8 cellular contexts compared by ENCODE assay signal in the genomic region with DNA sequence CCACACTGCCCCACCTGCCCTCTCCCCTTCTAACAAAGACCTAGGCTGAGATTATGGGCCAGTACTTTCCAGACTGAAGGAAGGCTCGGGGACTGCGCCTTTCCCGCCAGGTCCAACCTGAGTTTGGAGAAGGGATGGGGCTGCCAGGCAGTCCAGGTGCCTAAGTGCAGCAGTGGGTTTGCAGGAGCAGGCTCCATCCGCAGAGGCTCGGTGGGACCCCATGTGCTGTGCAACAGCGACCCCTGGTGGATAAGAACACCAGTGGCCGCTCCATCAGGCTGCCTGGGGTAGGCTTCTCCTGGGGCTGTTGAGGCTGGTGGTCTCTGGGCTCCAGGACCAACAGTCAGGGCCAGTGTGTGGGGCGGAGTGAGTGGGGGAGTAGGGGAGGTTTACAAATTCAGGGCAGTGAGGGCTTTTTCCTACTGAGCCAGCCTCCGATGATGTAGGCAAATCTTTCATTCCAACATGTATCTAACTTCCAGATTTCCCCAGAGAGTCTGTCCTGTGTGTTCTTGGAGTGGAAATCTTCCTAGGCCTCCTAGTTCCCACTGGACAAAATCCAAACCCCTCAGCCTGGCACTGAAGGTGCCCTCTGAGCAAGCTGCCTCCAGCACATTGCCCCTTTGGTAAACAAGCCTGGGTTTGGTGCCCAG.
A peak's percentile ranks its signal among the peaks of the same experiment; 100 is the strongest.
DNase-seq lines count a peak whose midpoint lies in the region; ATAC-seq and TF ChIP-seq lines count a peak whose summit lies in the region.

No MANE protein-coding gene starts in this region.

- no peaks in the 10 kb centered on the region for H3K36me3 Mint-ChIP-seq in GM23338 (ENCODE audit: low read depth)
- H3K36me3 Mint-ChIP-seq in activated naive CD4-positive, alpha-beta T cell treated with anti-CD3 and anti-CD28 coated beads for 36 hours (ENCODE audit: low read depth) = no peaks in the 10 kb centered on the region
- H3K36me3 Mint-ChIP-seq in glutamatergic neuron (ENCODE audit: unreplicated experiment) = no peaks in the 10 kb centered on the region

- H3K4me2 ChIP-seq in GM23338 = no peak overlapping the region
- H3K4me2 ChIP-seq in Karpas-422 (ENCODE audit: low read depth, low read length, poor library complexity, severe bottlenecking) = no peak overlapping the region

- DNase-seq in GM23338 (ENCODE audit: low spot score) (peak; percentile 90), Karpas-422 (peak; percentile 87), glutamatergic neuron (peak; percentile 93), posterior cingulate gyrus (peak; percentile 63 to 97 (median 85)), uterus (peak; percentile 23 to 26)
- DNase-seq in activated naive CD4-positive, alpha-beta T cell treated with anti-CD3 and anti-CD28 coated beads for 36 hours = peak; percentile 84

- no peak overlapping the region for H3K9ac ChIP-seq in Karpas-422 (ENCODE audit: low read length)

- H3K27me3 ChIP-seq in GM23338 (ENCODE audit: insufficient read depth) (no peaks in the 10 kb centered on the region), Karpas-422 (ENCODE audit: low read length) (no peaks in the 10 kb centered on the region), uterus (no peaks in the 10 kb centered on the region)

- H2AFZ ChIP-seq in GM23338 (0 out of 2 replicates have a peak overlapping the region, but pooled peaks have one; percentile 52), Karpas-422 (ENCODE audit: low read length) (no peak overlapping the region)

- H3K27me3 Mint-ChIP-seq in GM23338 (ENCODE audit: insufficient read depth, low read depth, poor library complexity) (peaks cover 8% of the 10 kb centered on the region), glutamatergic neuron (ENCODE audit: unreplicated experiment) (peaks cover 3% of the 10 kb centered on the region)
- H3K27me3 Mint-ChIP-seq in activated naive CD4-positive, alpha-beta T cell treated with anti-CD3 and anti-CD28 coated beads for 36 hours (ENCODE audit: low read depth) = no peaks in the 10 kb centered on the region

- ATAC-seq in GM23338 = peak; percentile 99
- ATAC-seq in SK-N-SH treated with all-trans-retinoic acid at 6 μM for 48 hours = peak; percentile 89

- H3K4me1 Mint-ChIP-seq in GM23338 = no peaks in the 10 kb centered on the region
- no peaks in the 10 kb centered on the region for H3K4me1 Mint-ChIP-seq in activated naive CD4-positive, alpha-beta T cell treated with anti-CD3 and anti-CD28 coated beads for 36 hours (ENCODE audit: low read depth)
- H3K4me1 Mint-ChIP-seq in glutamatergic neuron (ENCODE audit: low read depth, unreplicated experiment) = peaks cover 16% of the 10 kb centered on the region

- H3K4me3 Mint-ChIP-seq in GM23338 (no peak overlapping the region), glutamatergic neuron (ENCODE audit: unreplicated experiment) (no peak overlapping the region)
- no peak overlapping the region for H3K4me3 Mint-ChIP-seq in activated naive CD4-positive, alpha-beta T cell treated with anti-CD3 and anti-CD28 coated beads for 36 hours

- H3F3A ChIP-seq in GM23338 (replicated peaks; ENCODE audit: low read depth) = no peaks in the 10 kb centered on the region

- TF ChIP-seq CTCF in GM12801 (IDR thresholded peaks at IDR 0.05; ENCODE audit: extremely low read depth, insufficient read length) = peak; percentile 23
- peak; percentile 88 to 99 for TF ChIP-seq CTCF in GM23338 (conservative IDR thresholded peaks at IDR 0.05; ENCODE audit: low read depth in 2 of 2)
- peak; percentile 98 for TF ChIP-seq CTCF in glutamatergic neuron (IDR thresholded peaks at IDR 0.05; ENCODE audit: partially characterized antibody, unreplicated experiment)
- peak; percentile 41 to 75 (median 65) for TF ChIP-seq CTCF in uterus (IDR thresholded peaks at IDR 0.05)

- H3K4me3 ChIP-seq in GM23338 = no peak overlapping the region
- no peak overlapping the region for H3K4me3 ChIP-seq in Karpas-422 (ENCODE audit: low read length)
- no peak overlapping the region for H3K4me3 ChIP-seq in uterus

- H3K27ac ChIP-seq in GM23338 (ENCODE audit: low read depth) (no peak overlapping the region), Karpas-422 (ENCODE audit: low read length) (no peak overlapping the region), uterus (no peak overlapping the region)

- H3K27ac Mint-ChIP-seq in GM23338 (no peak overlapping the region), glutamatergic neuron (ENCODE audit: unreplicated experiment) (no peak overlapping the region)
- H3K27ac Mint-ChIP-seq in activated naive CD4-positive, alpha-beta T cell treated with anti-CD3 and anti-CD28 coated beads for 36 hours = no peak overlapping the region

- intact Hi-C loops in activated naive CD4-positive, alpha-beta T cell treated with anti-CD3 and anti-CD28 coated beads for 36 hours (cut with micrococcal nuclease) = loop anchor here (1.0 to 5.0 kb wide), 7 partner anchors 51 to 418 kb away; no protein-coding TSS in a partner anchor
- intact Hi-C loops in posterior cingulate gyrus (cut with DNase I) (loop anchor here (1.0 to 10.0 kb wide), 3 partner anchors 107 to 414 kb away; no protein-coding TSS in a partner anchor), uterus (cut with DNase I; ENCODE audit: low total_unique reads) (no loop called here)

- CTCF ChIA-PET in activated naive CD4-positive, alpha-beta T cell treated with anti-CD3 and anti-CD28 coated beads for 36 hours (lab: Charles Lee) = interaction anchor here (1.0 to 5.2 kb wide), 10 partner anchors 12 to 301 kb away, joined by 3 to 62 read pairs (median 8); no protein-coding TSS in a partner anchor

- H4K20me1 ChIP-seq in GM23338 (replicated peaks; ENCODE audit: insufficient read depth) (no peaks in the 10 kb centered on the region), Karpas-422 (ENCODE audit: insufficient read depth, low read depth, low read length) (no peaks in the 10 kb centered on the region)

- TF ChIP-seq POLR2A in uterus (IDR thresholded peaks at IDR 0.05) = no peak

- H3K9me3 ChIP-seq in Karpas-422 (ENCODE audit: low read length) = no peaks in the 10 kb centered on the region
- no peaks in the 10 kb centered on the region for H3K9me3 ChIP-seq in uterus

- H3K36me3 ChIP-seq in GM23338 (ENCODE audit: insufficient read depth) (no peaks in the 10 kb centered on the region), Karpas-422 (ENCODE audit: insufficient read depth, low read length) (no peaks in the 10 kb centered on the region), uterus (no peaks in the 10 kb centered on the region)

- H3K9me2 ChIP-seq in GM23338 (ENCODE audit: insufficient read depth) (no peaks in the 10 kb centered on the region), Karpas-422 (replicated peaks; ENCODE audit: insufficient read depth, low read length) (no peaks in the 10 kb centered on the region)

- H3K9me3 Mint-ChIP-seq in GM23338 = no peaks in the 10 kb centered on the region
- H3K9me3 Mint-ChIP-seq in activated naive CD4-positive, alpha-beta T cell treated with anti-CD3 and anti-CD28 coated beads for 36 hours = no peaks in the 10 kb centered on the region
- peaks cover 6% of the 10 kb centered on the region for H3K9me3 Mint-ChIP-seq in glutamatergic neuron (ENCODE audit: unreplicated experiment)

- H3K4me1 ChIP-seq in GM23338 (ENCODE audit: insufficient read depth) = no peaks in the 10 kb centered on the region; the same call in 1 of the 2 replicates
- 0 out of 2 replicates have a peak, but pooled peaks cover 4% of the 10 kb centered on the region for H3K4me1 ChIP-seq in Karpas-422 (ENCODE audit: low read length)
- no peaks in the 10 kb centered on the region for H3K4me1 ChIP-seq in uterus

- H3K79me2 ChIP-seq in GM23338 (replicated peaks; ENCODE audit: insufficient read depth) (no peaks in the 10 kb centered on the region), Karpas-422 (ENCODE audit: low read length) (no peaks in the 10 kb centered on the region)

TF ChIP-seq in GM23338, 12 proteins besides CTCF, POLR2A, EP300 and RAD21:
- no peak for TF ChIP-seq CREB1 (CRISPR knock-in tag; IDR thresholded peaks at IDR 0.05; ENCODE audit: low read depth)
- TF ChIP-seq, protein P1, sequence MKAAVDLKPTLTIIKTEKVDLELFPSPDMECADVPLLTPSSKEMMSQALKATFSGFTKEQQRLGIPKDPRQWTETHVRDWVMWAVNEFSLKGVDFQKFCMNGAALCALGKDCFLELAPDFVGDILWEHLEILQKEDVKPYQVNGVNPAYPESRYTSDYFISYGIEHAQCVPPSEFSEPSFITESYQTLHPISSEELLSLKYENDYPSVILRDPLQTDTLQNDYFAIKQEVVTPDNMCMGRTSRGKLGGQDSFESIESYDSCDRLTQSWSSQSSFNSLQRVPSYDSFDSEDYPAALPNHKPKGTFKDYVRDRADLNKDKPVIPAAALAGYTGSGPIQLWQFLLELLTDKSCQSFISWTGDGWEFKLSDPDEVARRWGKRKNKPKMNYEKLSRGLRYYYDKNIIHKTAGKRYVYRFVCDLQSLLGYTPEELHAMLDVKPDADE (IDR thresholded peaks at IDR 0.05) = 0 out of 2 replicates have a peak, but pooled peaks have one; percentile 39

TF ChIP-seq in SK-N-SH treated with all-trans-retinoic acid at 6 μM for 48 hours, 23 proteins besides CTCF, POLR2A, EP300 and RAD21 (continues in another document):
- TF ChIP-seq RARB (CRISPR knock-in tag; IDR thresholded peaks at IDR 0.05) (no peak), ARNTL (CRISPR knock-in tag; IDR thresholded peaks at IDR 0.05; ENCODE audit: borderline replicate concordance, low read depth) (no peak), ESRRG (CRISPR knock-in tag; IDR thresholded peaks at IDR 0.05) (no peak), TOX (CRISPR knock-in tag; IDR thresholded peaks at IDR 0.05; ENCODE audit: borderline replicate concordance) (no peak)
- TF ChIP-seq, protein P2, sequence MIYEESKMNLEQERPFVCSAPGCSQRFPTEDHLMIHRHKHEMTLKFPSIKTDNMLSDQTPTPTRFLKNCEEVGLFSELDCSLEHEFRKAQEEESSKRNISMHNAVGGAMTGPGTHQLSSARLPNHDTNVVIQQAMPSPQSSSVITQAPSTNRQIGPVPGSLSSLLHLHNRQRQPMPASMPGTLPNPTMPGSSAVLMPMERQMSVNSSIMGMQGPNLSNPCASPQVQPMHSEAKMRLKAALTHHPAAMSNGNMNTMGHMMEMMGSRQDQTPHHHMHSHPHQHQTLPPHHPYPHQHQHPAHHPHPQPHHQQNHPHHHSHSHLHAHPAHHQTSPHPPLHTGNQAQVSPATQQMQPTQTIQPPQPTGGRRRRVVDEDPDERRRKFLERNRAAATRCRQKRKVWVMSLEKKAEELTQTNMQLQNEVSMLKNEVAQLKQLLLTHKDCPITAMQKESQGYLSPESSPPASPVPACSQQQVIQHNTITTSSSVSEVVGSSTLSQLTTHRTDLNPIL (CRISPR knock-in tag; IDR thresholded peaks at IDR 0.05; ENCODE audit: low read depth) = no peak

Comparison
In these comparisons a context has a peak if more than half of its experiments do, and no peak if none do; other contexts are left out.
1. CTCF ChIP-seq: peak in every context shown above with its lines; median percentile 98 in glutamatergic neuron; 94 in GM23338; 65 in uterus; 23 in GM12801.
2. DNase-seq: peak in every context shown above with its lines; median percentile 93 in glutamatergic neuron; 90 in GM23338; 87 in Karpas-422; 85 in posterior cingulate gyrus; 84 in activated naive CD4-positive, alpha-beta T cell treated with anti-CD3 and anti-CD28 coated beads for 36 hours; 24 in uterus.